ENCODE assay signal across 13 cellular contexts in the genomic region with DNA sequence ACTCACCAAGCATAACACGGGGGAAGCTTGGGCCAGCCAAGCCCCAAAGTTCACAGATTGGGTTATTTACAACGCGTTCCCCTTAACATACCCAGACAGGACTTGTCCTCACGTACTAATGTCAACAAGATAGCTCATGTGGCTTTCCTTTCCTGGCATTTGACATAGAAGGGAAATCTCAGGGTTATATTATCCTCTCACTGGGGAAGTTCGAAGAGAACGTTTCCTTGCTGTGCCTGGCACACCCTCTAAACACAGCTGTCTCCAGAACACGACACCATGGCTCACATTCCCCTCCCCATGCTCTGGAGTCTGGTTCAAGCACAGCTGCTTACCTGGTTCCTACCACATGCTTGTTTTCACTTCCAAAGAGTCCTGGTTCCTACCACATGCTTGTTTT. TPM values are rescaled to one million over a fixed set of nuclear protein-coding genes. Genes with fewer than 3 reads are reported as not detected.
DNase-seq lines count a peak whose midpoint lies in the region; TF ChIP-seq lines count a peak whose summit lies in the region.
"Had no signal": no experiment of that assay in that cellular context is flagged by ENCODE, and none has a peak within 500 bp of the region (broad histone marks: within the 10 kb centered on the region; RNA-seq: fewer than 3 reads in every experiment).

No MANE protein-coding gene starts in this region.

- no peaks in the 10 kb centered on the region for H3K36me3 ChIP-seq in spleen
- H3K36me3 ChIP-seq: brain microvascular endothelial cell, neural progenitor cell had no signal

- no peak for TF ChIP-seq CTCF in spleen (IDR thresholded peaks at IDR 0.05 in 8 of 11, conservative IDR thresholded peaks at IDR 0.05 in 3 of 11)

- intact Hi-C loops in spleen (cut with DNase I; ENCODE audit: low total_unique reads) = no loop called here

- H3K27ac ChIP-seq in spleen = peak overlapping the region in 5 of 8 donors; percentile 37 to 69 (median 58)
- H3K27ac ChIP-seq: brain microvascular endothelial cell, neural progenitor cell, PC-9 had no signal

- TF ChIP-seq POLR2A in spleen (IDR thresholded peaks at IDR 0.05) = no peak

- DNase-seq in NCI-H82 (lab: John Stamatoyannopoulos, UW) (peak; percentile 3), NCI-H82 treated with DMSO at 0.1 percent for 48 hours (lab: John Stamatoyannopoulos, UW; ENCODE audit: unreplicated experiment) (no peak), NCI-H748 treated with DMSO at 0.1 percent for 48 hours (lab: John Stamatoyannopoulos, UW) (peak; percentile 58), iPS-NIHi7 (ENCODE audit: extremely low spot score) (peak; percentile 36), spleen (no peak), DMS79 (lab: John Stamatoyannopoulos, UW) (no peak), NCI-H345 treated with DMSO at 0.1 percent for 48 hours (lab: John Stamatoyannopoulos, UW; ENCODE audit: unreplicated experiment) (no peak)
- DNase-seq in stimulated activated CD8-positive, alpha-beta memory T cell treated with anti-CD3 and anti-CD28 coated beads, Interleukin-4, amount 100 ng/mL, for 48 hours = no peak
- DNase-seq: activated CD8-positive, alpha-beta memory T cell treated with anti-CD3 and anti-CD28 coated beads for 24 hours; brain microvascular endothelial cell; PC-9; stimulated activated CD4-positive, alpha-beta T cell treated with anti-CD3 and anti-CD28 coated beads, Interleukin-12 subunit alpha, Interleukin-12 subunit beta, amount 100 ng/mL, for 4 hours had no signal

- 7 to 18% (median 14%) methylated on average over 7 of the region's 7 CpGs for WGBS in spleen, 5 donors

- H3K9me3 ChIP-seq in spleen = peaks cover 0 to 10% (median 0%) of the 10 kb centered on the region in 8 donors

- no peaks in the 10 kb centered on the region for H3K27me3 ChIP-seq in spleen (replicated peaks in 1 of 7)
- H3K27me3 ChIP-seq: brain microvascular endothelial cell, neural progenitor cell had no signal

- peaks cover 0 to 23% (median 14%) of the 10 kb centered on the region in 6 donors for H3K4me1 ChIP-seq in spleen
- H3K4me1 ChIP-seq: neural progenitor cell had no signal

- H3K4me3 ChIP-seq in spleen = no peak overlapping the region
- H3K4me3 ChIP-seq: neural progenitor cell, PC-9 had no signal

RNA-seq across cellular contexts. Expression of gene OTULINL, which starts 46.8 kb away (rescaled TPM):
- 10 to 100 TPM; 23.0 to 52.5 (median 38.3) TPM for total RNA-seq in spleen
- 1 to 10 TPM; 3.8 to 5.8 (median 4.3) TPM for polyA plus RNA-seq in spleen

Comparison
In these comparisons a context has a peak if more than half of its experiments do, and no peak if none do; other contexts are left out.
1. DNase-seq: peak in NCI-H82 (single experiment), NCI-H748 treated with DMSO at 0.1 percent for 48 hours (single experiment) and iPS-NIHi7 (single experiment); none in NCI-H82 treated with DMSO at 0.1 percent for 48 hours (single experiment), spleen (single experiment), stimulated activated CD8-positive, alpha-beta memory T cell treated with anti-CD3 and anti-CD28 coated beads, Interleukin-4, amount 100 ng/mL, for 48 hours (single experiment), DMS79 (single experiment) and NCI-H345 treated with DMSO at 0.1 percent for 48 hours (single experiment).